In the genomic region with DNA sequence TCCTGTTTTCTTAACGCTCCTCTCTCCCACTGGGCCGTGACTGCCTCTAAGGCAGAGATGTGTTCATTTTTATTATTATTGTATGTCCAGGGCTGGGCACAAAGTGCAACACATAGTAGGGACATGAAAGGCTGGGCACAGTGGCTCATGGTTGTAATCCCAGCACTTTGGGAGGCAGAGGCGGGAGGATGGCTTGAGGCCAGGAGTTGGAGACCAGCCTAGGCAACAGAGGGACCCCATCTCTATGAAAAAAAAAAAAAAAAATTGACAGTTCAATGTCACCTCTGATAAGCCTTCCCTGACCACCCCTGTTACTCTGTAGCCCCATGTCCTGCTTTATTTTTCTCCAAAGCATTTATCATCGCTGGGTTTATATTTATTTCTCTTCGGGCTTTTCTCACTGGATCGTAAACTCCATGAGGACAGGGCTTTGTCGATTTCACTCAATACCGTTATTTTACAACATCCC, we compare ENCODE assay signal across 8 cellular contexts. TPM values are rescaled to one million over a fixed set of nuclear protein-coding genes. Genes with fewer than 3 reads are reported as not detected.
A peak's percentile ranks its signal among the peaks of the same experiment; 100 is the strongest.
DNase-seq lines count a peak whose midpoint lies in the region; ATAC-seq lines count a peak whose summit lies in the region.

No MANE protein-coding gene starts in this region.

- H3K36me3 ChIP-seq in HUES64 (ENCODE audit: insufficient read depth, low read length): peaks cover 18% of the 10 kb centered on the region
- peaks cover 27% of the 10 kb centered on the region for H3K36me3 ChIP-seq in iPS-20b (ENCODE audit: insufficient read depth, low read depth, low read length)

- 73% methylated on average over 8 of the region's 8 CpGs for WGBS in HUES64

- H3K9me3 ChIP-seq in HUES64 (ENCODE audit: insufficient read depth, low read depth, low read length): no peaks in the 10 kb centered on the region
- H3K9me3 ChIP-seq in iPS-20b (ENCODE audit: insufficient read depth, low read depth, low read length): no peaks in the 10 kb centered on the region

- peaks cover 46% of the 10 kb centered on the region for H3K4me1 Mint-ChIP-seq in activated CD4-positive, alpha-beta memory T cell treated with anti-CD3 and anti-CD28 coated beads, Interleukin-2, amount 10 ng/mL, durations not matched to agents 7 days and 5 days
- peaks cover 48% of the 10 kb centered on the region for H3K4me1 Mint-ChIP-seq in stimulated activated effector memory CD8-positive, alpha-beta T cell treated with anti-CD3 and anti-CD28 coated beads, Interleukin-12 subunit alpha, Interleukin-12 subunit beta, amount 100 ng/mL, for 72 hours

- CTCF ChIA-PET in activated CD4-positive, alpha-beta memory T cell treated with anti-CD3 and anti-CD28 coated beads, Interleukin-2, amount 10 ng/mL, durations not matched to agents 7 days and 5 days (lab: Charles Lee): interaction anchor here (0.6 to 5.3 kb wide), 8 partner anchors 15 to 114 kb away, joined by 3 to 41 read pairs (median 12); a partner anchor contains a TSS

- H3K9me3 Mint-ChIP-seq in activated CD4-positive, alpha-beta memory T cell treated with anti-CD3 and anti-CD28 coated beads, Interleukin-2, amount 10 ng/mL, durations not matched to agents 7 days and 5 days: peaks cover 2% of the 10 kb centered on the region
- peaks cover 3% of the 10 kb centered on the region for H3K9me3 Mint-ChIP-seq in stimulated activated effector memory CD8-positive, alpha-beta T cell treated with anti-CD3 and anti-CD28 coated beads, Interleukin-12 subunit alpha, Interleukin-12 subunit beta, amount 100 ng/mL, for 72 hours

- peaks cover 42% of the 10 kb centered on the region for H3K36me3 Mint-ChIP-seq in activated CD4-positive, alpha-beta memory T cell treated with anti-CD3 and anti-CD28 coated beads, Interleukin-2, amount 10 ng/mL, durations not matched to agents 7 days and 5 days (ENCODE audit: low read depth)
- peaks cover 52% of the 10 kb centered on the region for H3K36me3 Mint-ChIP-seq in stimulated activated effector memory CD8-positive, alpha-beta T cell treated with anti-CD3 and anti-CD28 coated beads, Interleukin-12 subunit alpha, Interleukin-12 subunit beta, amount 100 ng/mL, for 72 hours

- POLR2A ChIA-PET in activated CD4-positive, alpha-beta memory T cell treated with anti-CD3 and anti-CD28 coated beads, Interleukin-2, amount 10 ng/mL, durations not matched to agents 7 days and 5 days (lab: Charles Lee): interaction anchor here (0.7 to 4.7 kb wide), 13 partner anchors 15 to 342 kb away, joined by 3 to 88 read pairs (median 10); a partner anchor contains a TSS

- H3K4me3 ChIP-seq in HUES64 (ENCODE audit: low read length) (0 out of 2 replicates have a peak overlapping the region, but pooled peaks have one; percentile 94), iPS-20b (ENCODE audit: low read length) (no peak overlapping the region)

- ATAC-seq in stimulated activated effector memory CD8-positive, alpha-beta T cell treated with anti-CD3 and anti-CD28 coated beads, Interleukin-12 subunit alpha, Interleukin-12 subunit beta, amount 100 ng/mL, for 72 hours: no peak
- ATAC-seq in HG03460 (IDR thresholded peaks at IDR 0.05; ENCODE audit: unreplicated experiment) (no peak), GM18520 (IDR thresholded peaks at IDR 0.05; ENCODE audit: unreplicated experiment) (no peak)

- no peak overlapping the region; the same call in 1 of the 2 replicates for H3K27ac ChIP-seq in HUES64 (ENCODE audit: low read depth, low read length)
- H3K27ac ChIP-seq in iPS-20b (ENCODE audit: low read length): no peak overlapping the region

- DNase-seq in activated CD4-positive, alpha-beta memory T cell treated with anti-CD3 and anti-CD28 coated beads, Interleukin-2, amount 10 ng/mL, durations not matched to agents 7 days and 5 days: no peak
- DNase-seq in stimulated activated effector memory CD8-positive, alpha-beta T cell treated with anti-CD3 and anti-CD28 coated beads, Interleukin-12 subunit alpha, Interleukin-12 subunit beta, amount 100 ng/mL, for 72 hours (ENCODE audit: low spot score in 2 of 2): no peak
- DNase-seq in NCI-H1417 (lab: John Stamatoyannopoulos, UW) (no peak), midbrain (lab: John Stamatoyannopoulos, UW) (no peak)

- peak overlapping the region; percentile 90 for H3K27ac Mint-ChIP-seq in activated CD4-positive, alpha-beta memory T cell treated with anti-CD3 and anti-CD28 coated beads, Interleukin-2, amount 10 ng/mL, durations not matched to agents 7 days and 5 days
- peak overlapping the region; percentile 100 for H3K27ac Mint-ChIP-seq in stimulated activated effector memory CD8-positive, alpha-beta T cell treated with anti-CD3 and anti-CD28 coated beads, Interleukin-12 subunit alpha, Interleukin-12 subunit beta, amount 100 ng/mL, for 72 hours

- H3K4me3 Mint-ChIP-seq in activated CD4-positive, alpha-beta memory T cell treated with anti-CD3 and anti-CD28 coated beads, Interleukin-2, amount 10 ng/mL, durations not matched to agents 7 days and 5 days: peak overlapping the region; percentile 97
- H3K4me3 Mint-ChIP-seq in stimulated activated effector memory CD8-positive, alpha-beta T cell treated with anti-CD3 and anti-CD28 coated beads, Interleukin-12 subunit alpha, Interleukin-12 subunit beta, amount 100 ng/mL, for 72 hours: peak overlapping the region; percentile 99

- H3K4me1 ChIP-seq in HUES64 (ENCODE audit: insufficient read depth, low read length) (peaks cover 11% of the 10 kb centered on the region; the same call in 1 of the 2 replicates), iPS-20b (ENCODE audit: insufficient read depth, low read length) (peaks cover 11% of the 10 kb centered on the region; the same call in 1 of the 2 replicates)

- H3K27me3 ChIP-seq in HUES64 (ENCODE audit: insufficient read depth, low read length) (no peaks in the 10 kb centered on the region), iPS-20b (ENCODE audit: insufficient read depth, low read length) (no peaks in the 10 kb centered on the region)

- H3K9ac ChIP-seq in HUES64 (ENCODE audit: low read depth, low read length) (no peak overlapping the region), iPS-20b (ENCODE audit: low read depth, low read length) (peak overlapping the region; percentile 29; the same call in 1 of the 2 replicates)

- H3K27me3 Mint-ChIP-seq in activated CD4-positive, alpha-beta memory T cell treated with anti-CD3 and anti-CD28 coated beads, Interleukin-2, amount 10 ng/mL, durations not matched to agents 7 days and 5 days: no peaks in the 10 kb centered on the region

RNA-seq across cellular contexts. Expression of a gene that starts 0.5 kb away (rescaled TPM):
- polyA plus RNA-seq in HUES64 (2013, experiment 1 of 2): 192 TPM
- 205 TPM for polyA plus RNA-seq in HUES64 (2013, experiment 2 of 2)
- total RNA-seq in activated CD4-positive, alpha-beta memory T cell treated with anti-CD3 and anti-CD28 coated beads, Interleukin-2, amount 10 ng/mL, durations not matched to agents 7 days and 5 days: 100 to 1,000 TPM; 150 TPM

RNA-seq across cellular contexts. Expression of a gene that starts 16.6 kb away (rescaled TPM):
- polyA plus RNA-seq in HUES64 (2013, experiment 1 of 2): 25.7 TPM
- 27.1 TPM for polyA plus RNA-seq in HUES64 (2013, experiment 2 of 2)
- 100 to 1,000 TPM in 1 of 2 experiments, 10 to 100 TPM in 1; 98.3 to 104 TPM for total RNA-seq in activated CD4-positive, alpha-beta memory T cell treated with anti-CD3 and anti-CD28 coated beads, Interleukin-2, amount 10 ng/mL, durations not matched to agents 7 days and 5 days
